8 cellular contexts compared by ENCODE assay signal in the genomic region with DNA sequence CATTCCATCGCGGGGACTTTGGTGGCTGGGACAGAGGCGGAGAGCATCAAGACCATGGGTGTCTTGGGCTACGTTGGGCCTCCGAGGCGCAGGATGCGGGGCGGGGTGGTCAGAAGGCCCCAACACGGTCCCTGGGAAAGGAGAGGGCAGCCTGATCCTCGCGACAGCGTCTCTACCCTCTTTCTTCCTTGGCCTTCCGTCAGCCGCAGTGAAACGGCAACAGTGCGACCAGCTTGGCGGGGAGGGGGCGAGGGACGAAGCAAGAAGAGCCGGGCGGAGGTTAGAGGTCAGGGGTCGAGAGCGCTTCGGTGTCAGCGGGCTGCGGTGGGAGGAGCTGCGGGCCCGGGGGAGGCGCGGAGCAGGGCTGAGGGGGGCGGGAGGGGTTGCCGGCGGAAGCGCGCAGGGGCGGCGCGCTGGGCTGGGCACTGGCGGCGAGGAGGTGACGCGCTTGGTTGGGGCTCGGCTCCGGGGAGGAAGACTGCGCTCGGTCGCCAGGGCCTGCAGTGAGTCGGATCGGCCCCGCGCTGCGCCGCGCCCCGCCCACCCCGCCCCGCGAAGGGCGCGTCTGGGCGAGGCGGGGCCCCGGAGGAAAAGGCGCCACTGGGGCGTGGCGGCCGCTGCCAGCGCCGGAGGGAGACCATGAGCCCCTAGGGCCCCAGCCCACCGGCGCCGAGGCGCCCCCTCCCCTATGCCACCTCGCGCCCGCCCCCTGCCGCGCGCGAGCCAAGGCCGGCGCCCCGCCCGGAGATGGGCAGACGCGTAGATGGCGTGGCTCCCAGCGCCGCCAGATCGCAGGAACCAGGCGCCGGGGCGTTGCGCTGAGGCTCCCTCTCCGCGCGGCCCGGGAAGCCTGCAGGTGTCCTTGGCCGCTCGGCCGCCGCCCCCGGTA. TPM values are rescaled to one million over a fixed set of nuclear protein-coding genes. Genes with fewer than 3 reads are reported as not detected.
DNase-seq lines count a peak whose midpoint lies in the region; ATAC-seq and TF ChIP-seq lines count a peak whose summit lies in the region.

A gene (plus strand): TSS at position 600 of the 889 bp plus-strand sequence. CDS start 1,186 bp downstream, outside the sequence.

- H3K9me2 ChIP-seq in neural cell (ENCODE audit: insufficient read depth, low read length), result no peaks in the 10 kb centered on the region

- DNase-seq in DMS53 treated with DMSO at 0.1 percent for 48 hours (lab: John Stamatoyannopoulos, UW; ENCODE audit: unreplicated experiment) (peak; percentile 76), KG1 (lab: John Stamatoyannopoulos, UW) (peak; percentile 28), SHP77 treated with DMSO at 0.1 percent for 48 hours (lab: John Stamatoyannopoulos, UW) (peak; percentile 46), fibroblast of villous mesenchyme (ENCODE audit: low read depth) (peak; percentile 70)
- DNase-seq in activated effector memory CD4-positive, alpha-beta T cell treated with anti-CD3 and anti-CD28 coated beads, Interleukin-2, amount 50 U/mL, for 16 hours, result peak; percentile 97

- ATAC-seq in GM21737 (IDR thresholded peaks at IDR 0.05; ENCODE audit: unreplicated experiment), result peak; percentile 76

- no peaks in the 10 kb centered on the region for H3K36me3 ChIP-seq in neural cell (ENCODE audit: insufficient read depth, low read length)

- no peak for TF ChIP-seq CTCF in fibroblast of villous mesenchyme (IDR thresholded peaks at IDR 0.05; ENCODE audit: insufficient read depth, low read depth, low read length)
- TF ChIP-seq CTCF in neural cell (IDR thresholded peaks at IDR 0.05; ENCODE audit: poor library complexity, severe bottlenecking), result no peak

- peaks cover 6% of the 10 kb centered on the region for H3F3A ChIP-seq in neural cell (ENCODE audit: insufficient read depth, low read length, poor library complexity, severe bottlenecking)

- peak within 1 kb of the TSS; percentile 55 for H3K4me2 ChIP-seq in neural cell (ENCODE audit: low read length)

- H3K27ac ChIP-seq in neural cell (ENCODE audit: low read length), result no peak within 1 kb of the TSS

- H3K4me3 ChIP-seq in fibroblast of villous mesenchyme (ENCODE audit: low read depth, low read length) (peak within 1 kb of the TSS; percentile 60), neural cell (ENCODE audit: low read length) (peak within 1 kb of the TSS; percentile 72)

- H4K20me1 ChIP-seq in neural cell (ENCODE audit: insufficient read depth), result no peaks in the 10 kb centered on the region

- H3K27ac Mint-ChIP-seq in stimulated activated naive CD8-positive, alpha-beta T cell treated with anti-CD3 and anti-CD28 coated beads, Interleukin-15, Interleukin-2, amounts not matched to agents 100 ng/mL and 50 ng/mL, for 24 hours, result peak within 1 kb of the TSS; percentile 82

- H3K79me2 ChIP-seq in neural cell (replicated peaks; ENCODE audit: insufficient read depth, low read length), result no peaks in the 10 kb centered on the region

- no peak for TF ChIP-seq RAD21 in neural cell (conservative IDR thresholded peaks at IDR 0.05)

- H3K9ac ChIP-seq in neural cell (ENCODE audit: low read length), result peak within 1 kb of the TSS; percentile 54

- H3K27me3 ChIP-seq in neural cell (ENCODE audit: insufficient read depth, low read depth, low read length), result peaks cover 35% of the 10 kb centered on the region

- no peaks in the 10 kb centered on the region for H3K36me3 Mint-ChIP-seq in stimulated activated naive CD8-positive, alpha-beta T cell treated with anti-CD3 and anti-CD28 coated beads, Interleukin-15, Interleukin-2, amounts not matched to agents 100 ng/mL and 50 ng/mL, for 24 hours (ENCODE audit: low read depth)

- H3K9me3 ChIP-seq in neural cell (ENCODE audit: low read length), result no peaks in the 10 kb centered on the region

- peaks cover 51% of the 10 kb centered on the region for H3K4me1 Mint-ChIP-seq in stimulated activated naive CD8-positive, alpha-beta T cell treated with anti-CD3 and anti-CD28 coated beads, Interleukin-15, Interleukin-2, amounts not matched to agents 100 ng/mL and 50 ng/mL, for 24 hours (ENCODE audit: low read depth)

- H3K27me3 Mint-ChIP-seq in stimulated activated naive CD8-positive, alpha-beta T cell treated with anti-CD3 and anti-CD28 coated beads, Interleukin-15, Interleukin-2, amounts not matched to agents 100 ng/mL and 50 ng/mL, for 24 hours, result no peaks in the 10 kb centered on the region

- no peak for TF ChIP-seq EP300 in neural cell (conservative IDR thresholded peaks at IDR 0.05; ENCODE audit: poor library complexity, severe bottlenecking)

- H3K9me3 Mint-ChIP-seq in stimulated activated naive CD8-positive, alpha-beta T cell treated with anti-CD3 and anti-CD28 coated beads, Interleukin-15, Interleukin-2, amounts not matched to agents 100 ng/mL and 50 ng/mL, for 24 hours, result no peaks in the 10 kb centered on the region

- H2AFZ ChIP-seq in neural cell (ENCODE audit: low read depth, low read length), result no peak within 1 kb of the TSS

- peak within 1 kb of the TSS; percentile 88 for H3K4me3 Mint-ChIP-seq in stimulated activated naive CD8-positive, alpha-beta T cell treated with anti-CD3 and anti-CD28 coated beads, Interleukin-15, Interleukin-2, amounts not matched to agents 100 ng/mL and 50 ng/mL, for 24 hours

TF ChIP-seq in neural cell, 6 proteins besides CTCF, POLR2A, EP300 and RAD21:
- TF ChIP-seq POLR2AphosphoS5 (IDR thresholded peaks at IDR 0.05), result peak; percentile 20
- TF ChIP-seq EZH2 (IDR thresholded peaks at IDR 0.05; ENCODE audit: borderline replicate concordance, insufficient read depth, low read length, poor library complexity, severe bottlenecking), result no peak

RNA-seq across cellular contexts. Expression of the gene that starts here (rescaled TPM):
- total RNA-seq in fibroblast of villous mesenchyme, result 0.64 and 1.7 TPM in 2 replicates
- 0.52 and 0.57 TPM in 2 replicates for polyA plus RNA-seq in neural cell
- polyA minus RNA-seq in neural cell, result 1.9 and 2.9 TPM in 2 replicates

Comparison
In these comparisons a context has a peak if more than half of its experiments do, and no peak if none do; other contexts are left out.
1. DNase-seq: peak in every context shown above with its lines; median percentile 97 in activated effector memory CD4-positive, alpha-beta T cell treated with anti-CD3 and anti-CD28 coated beads, Interleukin-2, amount 50 U/mL, for 16 hours; 76 in DMS53 treated with DMSO at 0.1 percent for 48 hours; 70 in fibroblast of villous mesenchyme; 46 in SHP77 treated with DMSO at 0.1 percent for 48 hours; 28 in KG1.